Comparison of ENCODE assay signal across 11 cellular contexts in the genomic region with DNA sequence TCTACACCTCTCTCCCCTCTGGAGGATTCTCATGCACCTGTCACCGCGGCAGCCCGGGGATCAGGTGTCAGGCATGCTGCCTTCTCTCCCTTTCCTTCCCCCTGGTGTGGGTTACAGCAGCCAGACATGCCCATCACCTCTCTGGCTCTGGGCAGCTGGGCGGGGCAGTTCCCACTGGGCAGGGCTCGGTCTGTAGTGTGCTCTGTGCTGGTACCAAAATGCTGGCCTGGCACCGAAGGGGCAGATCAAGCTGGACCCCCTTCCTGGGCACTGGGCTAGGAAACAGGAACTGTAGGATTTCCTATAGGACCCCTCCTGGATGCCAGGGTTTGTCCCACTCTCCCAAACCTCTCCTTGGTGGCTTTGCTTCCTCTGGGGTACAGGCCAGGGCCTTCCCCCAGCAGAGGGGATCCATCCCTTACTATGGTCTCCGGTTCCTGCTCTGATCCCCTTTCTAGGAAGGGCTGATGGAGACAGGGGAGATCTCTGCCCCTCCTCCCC. TPM values are rescaled to one million over a fixed set of nuclear protein-coding genes. Genes with fewer than 3 reads are reported as not detected.
DNase-seq lines count a peak whose midpoint lies in the region; ATAC-seq and TF ChIP-seq lines count a peak whose summit lies in the region.
"Had no signal": no experiment of that assay in that cellular context is flagged by ENCODE, and none has a peak within 500 bp of the region (broad histone marks: within the 10 kb centered on the region; RNA-seq: fewer than 3 reads in every experiment).

No MANE protein-coding gene starts in this region.

- no peak overlapping the region for H3K4me2 ChIP-seq in smooth muscle cell

- H4K20me1 ChIP-seq in smooth muscle cell (ENCODE audit: low read depth) = peaks cover 5% of the 10 kb centered on the region

- peaks cover under 1% of the 10 kb centered on the region for H3K27me3 Mint-ChIP-seq in activated T-cell treated with anti-CD3 and anti-CD28 coated beads, Interleukin-2, amount 50 U/mL, for 4 hours (ENCODE audit: low read depth)

- no peaks in the 10 kb centered on the region for H3K9me3 ChIP-seq in left lung
- no peaks in the 10 kb centered on the region for H3K9me3 ChIP-seq in smooth muscle cell (replicated peaks; ENCODE audit: low read depth)

- no peak overlapping the region for H3K4me3 Mint-ChIP-seq in activated T-cell treated with anti-CD3 and anti-CD28 coated beads, Interleukin-2, amount 50 U/mL, for 4 hours

- H3K27me3 ChIP-seq in left lung (peaks cover 0 to 16% of the 10 kb centered on the region in 2 donors), smooth muscle cell (ENCODE audit: low read depth) (peaks cover 9% of the 10 kb centered on the region)

- ATAC-seq in left lung (peak; percentile 70), GM19467 (IDR thresholded peaks at IDR 0.05; ENCODE audit: unreplicated experiment) (no peak)
- ATAC-seq in activated T-cell treated with anti-CD3 and anti-CD28 coated beads, Interleukin-2, amount 50 U/mL, for 4 hours = no peak

- H3K4me1 ChIP-seq in left lung = peaks cover 0 to 21% of the 10 kb centered on the region in 2 donors
- peaks cover 4% of the 10 kb centered on the region for H3K4me1 ChIP-seq in smooth muscle cell (ENCODE audit: low read depth)

- H3K79me2 ChIP-seq in smooth muscle cell (ENCODE audit: low read depth) = no peaks in the 10 kb centered on the region

- H3K36me3 Mint-ChIP-seq in activated T-cell treated with anti-CD3 and anti-CD28 coated beads, Interleukin-2, amount 50 U/mL, for 4 hours (ENCODE audit: insufficient read depth) = peaks cover 21% of the 10 kb centered on the region

- H3K4me3 ChIP-seq in left lung = no peak overlapping the region
- H3K4me3 ChIP-seq in smooth muscle cell = peak overlapping the region; percentile 40

- TF ChIP-seq CTCF in left lung (IDR thresholded peaks at IDR 0.05) = no peak
- TF ChIP-seq CTCF in smooth muscle cell (IDR thresholded peaks at IDR 0.05; ENCODE audit: borderline replicate concordance, insufficient read depth, poor library complexity, severe bottlenecking) = no peak
- no peak for TF ChIP-seq CTCF in GM20000 (IDR thresholded peaks at IDR 0.05; ENCODE audit: extremely low read depth, missing control alignments)

- peak; percentile 17 for DNase-seq in NCI-H1105 treated with DMSO at 0.1 percent for 48 hours (lab: John Stamatoyannopoulos, UW)
- no peak for DNase-seq in left lung
- no peak for DNase-seq in smooth muscle cell (lab: John Stamatoyannopoulos, UW; ENCODE audit: unreplicated experiment)
- DNase-seq in DMS79 treated with DMSO at 0.1 percent for 48 hours (lab: John Stamatoyannopoulos, UW) = no peak
- DNase-seq in activated T-cell treated with anti-CD3 and anti-CD28 coated beads, Interleukin-2, amount 50 U/mL, for 4 hours = no peak
- no peak for DNase-seq in GM20000 (ENCODE audit: low spot score)
- DNase-seq: activated gamma-delta T cell treated with Interleukin-2 at 50 U/mL for 16 hours, GOT3 had no signal

- H3F3A ChIP-seq in smooth muscle cell (ENCODE audit: low read depth) = no peaks in the 10 kb centered on the region

- H3K27ac ChIP-seq in angular gyrus (ENCODE audit: low read depth, low read length) (peak overlapping the region; percentile 95), left lung (no peak overlapping the region), smooth muscle cell (ENCODE audit: low read depth) (no peak overlapping the region)
- H3K27ac ChIP-seq: RWPE1 had no signal

- H3K9me3 Mint-ChIP-seq in activated T-cell treated with anti-CD3 and anti-CD28 coated beads, Interleukin-2, amount 50 U/mL, for 4 hours = no peaks in the 10 kb centered on the region

- H2AFZ ChIP-seq in smooth muscle cell (ENCODE audit: low read depth) = no peak overlapping the region

- no peak overlapping the region for H3K9ac ChIP-seq in smooth muscle cell (ENCODE audit: low read depth)

- WGBS in smooth muscle cell (ENCODE audit: low lambda C conversion rate) = 77% methylated on average over 7 of the region's 7 CpGs

- intact Hi-C loops in left lung (cut with DNase I) = no loop called here

- H3K36me3 ChIP-seq in left lung = peaks cover 0 to 36% of the 10 kb centered on the region in 2 donors
- H3K36me3 ChIP-seq in smooth muscle cell (ENCODE audit: low read depth) = peaks cover 3% of the 10 kb centered on the region

- peaks cover 4% of the 10 kb centered on the region for H3K4me1 Mint-ChIP-seq in activated T-cell treated with anti-CD3 and anti-CD28 coated beads, Interleukin-2, amount 50 U/mL, for 4 hours (ENCODE audit: low read depth)

RNA-seq across cellular contexts. Expression of gene GAL3ST1, which starts 0.8 kb away (rescaled TPM):
- total RNA-seq in left lung (1 to 10 TPM; 1.8 to 4.6 TPM), smooth muscle cell (not detected in 2 replicates)
- 0.35 and 0.78 TPM in 2 replicates for polyA plus RNA-seq in smooth muscle cell
- under 1 TPM in 2 of 3 donors, not detected in 1; 0.16 to 0.38 TPM for total RNA-seq in activated T-cell treated with anti-CD3 and anti-CD28 coated beads, Interleukin-2, amount 50 U/mL, for 4 hours

RNA-seq across cellular contexts. Expression of gene PES1, which starts 18.1 kb away (rescaled TPM):
- total RNA-seq in left lung (10 to 100 TPM; 45.2 to 67.7 TPM), smooth muscle cell (27.4 and 35.6 TPM in 2 replicates)
- 52.7 and 59.4 TPM in 2 replicates for polyA plus RNA-seq in smooth muscle cell
- 100 to 1,000 TPM; 312 to 373 (median 336) TPM for total RNA-seq in activated T-cell treated with anti-CD3 and anti-CD28 coated beads, Interleukin-2, amount 50 U/mL, for 4 hours

RNA-seq across cellular contexts. Expression of gene SEC14L6, which starts 27.1 kb away (rescaled TPM):
- 1 to 10 TPM; 4.0 to 9.1 TPM for total RNA-seq in left lung
- total RNA-seq in smooth muscle cell = 0.09 and 0.13 TPM in 2 replicates
- polyA plus RNA-seq in smooth muscle cell = not detected in 2 replicates
- total RNA-seq in activated T-cell treated with anti-CD3 and anti-CD28 coated beads, Interleukin-2, amount 50 U/mL, for 4 hours = not detected

RNA-seq across cellular contexts. Expression of gene TCN2, which starts 33.3 kb away (rescaled TPM):
- 10 to 100 TPM; 48.0 to 57.6 TPM for total RNA-seq in left lung
- 3.4 and 5.2 TPM in 2 replicates for total RNA-seq in smooth muscle cell
- 3.1 and 3.3 TPM in 2 replicates for polyA plus RNA-seq in smooth muscle cell
- under 1 TPM in 2 of 3 donors, not detected in 1; 0.26 to 0.46 TPM for total RNA-seq in activated T-cell treated with anti-CD3 and anti-CD28 coated beads, Interleukin-2, amount 50 U/mL, for 4 hours
